ENCODE assay signal across 10 cellular contexts in genomic region chr1:183159960-183160359, GRCh38. TPM values are rescaled to one million over a fixed set of nuclear protein-coding genes. Genes with fewer than 3 reads are reported as not detected.
DNase-seq lines count a peak whose midpoint lies in the region; ATAC-seq and TF ChIP-seq lines count a peak whose summit lies in the region.
"Had no signal": no experiment of that assay in that cellular context is flagged by ENCODE, and none has a peak within 500 bp of the region (broad histone marks: within the 10 kb centered on the region; RNA-seq: fewer than 3 reads in every experiment).

No MANE protein-coding gene starts in this region.

- intact Hi-C loops in PC-9 (cut with micrococcal nuclease; ENCODE audit: unreplicated experiment): loop anchor here (1.0 to 5.0 kb wide), 5 partner anchors 20 to 978 kb away; partner anchors contain the start of genes LAMC1 and LAMC2
- intact Hi-C loops in tibial artery (cut with DNase I; ENCODE audit: low total_unique reads): no loop called here

- peak; percentile 91 for DNase-seq in HFFc6
- peak; percentile 97 to 99 for DNase-seq in PC-9
- DNase-seq in hepatocyte (ENCODE audit: low spot score): peak; percentile 89
- DNase-seq in suprapubic skin (ENCODE audit: low spot score in 2 of 2): peak in 1 of 2 donors; percentile 78
- no peak for DNase-seq in NCI-H1694 treated with DMSO at 0.1 percent for 48 hours (lab: John Stamatoyannopoulos, UW)
- DNase-seq in tibial artery: no peak
- DNase-seq: nephron progenitor cell had no signal

- BruUV-seq in PC-9 (replicated peaks; lab: Mats Ljungman, UMichigan): no TSS peak

- peaks cover 10% of the 10 kb centered on the region for H3K4me1 Mint-ChIP-seq in HFFc6 (ENCODE audit: low read depth)

- H3K9me3 ChIP-seq in PC-9 (ENCODE audit: insufficient read depth, low read depth) (peaks cover 8% of the 10 kb centered on the region; the same call in 1 of the 2 replicates), hepatocyte (ENCODE audit: low read depth) (no peaks in the 10 kb centered on the region), suprapubic skin (no peaks in the 10 kb centered on the region), tibial artery (no peaks in the 10 kb centered on the region)

- H4K20me1 ChIP-seq in PC-9 (ENCODE audit: insufficient read depth) (no peaks in the 10 kb centered on the region), hepatocyte (ENCODE audit: insufficient read depth, poor library complexity, severe bottlenecking) (no peaks in the 10 kb centered on the region)

- H3K27ac Mint-ChIP-seq in HFFc6: peak overlapping the region; percentile 70
- H3K27ac Mint-ChIP-seq: activated T-helper 2 cell treated with anti-CD3 and anti-CD28 coated beads, Interferon-gamma antibody, Interleukin-2, Interleukin-4, amounts not matched to agents 10 μg/mL and 5 μg/mL and 100 μg/mL, durations not matched to agents 14 hours and 24 hours and 36 hours; nephron progenitor cell had no signal

- H3K9me3 Mint-ChIP-seq in HFFc6: no peaks in the 10 kb centered on the region
- H3K9me3 Mint-ChIP-seq: activated T-helper 2 cell treated with anti-CD3 and anti-CD28 coated beads, Interferon-gamma antibody, Interleukin-2, Interleukin-4, amounts not matched to agents 10 μg/mL and 5 μg/mL and 100 μg/mL, durations not matched to agents 14 hours and 24 hours and 36 hours; nephron progenitor cell had no signal

- no peaks in the 10 kb centered on the region for H3K79me2 ChIP-seq in PC-9 (ENCODE audit: low read depth)
- no peaks in the 10 kb centered on the region for H3K79me2 ChIP-seq in hepatocyte

- H3K9me2 ChIP-seq in PC-9 (ENCODE audit: insufficient read depth): no peaks in the 10 kb centered on the region
- H3K9me2 ChIP-seq in hepatocyte (replicated peaks; ENCODE audit: insufficient read depth): no peaks in the 10 kb centered on the region

- POLR2A ChIA-PET in PC-9 (lab: Charles Lee; ENCODE audit: unreplicated experiment): interaction anchor here (0.6 to 0.8 kb wide), 2 partner anchors 18 to 25 kb away, joined by 5 to 10 read pairs; no protein-coding TSS in a partner anchor

- TF ChIP-seq CTCF in HFFc6 (IDR thresholded peaks at IDR 0.05): no peak
- TF ChIP-seq CTCF in PC-9 (conservative IDR thresholded peaks at IDR 0.05): no peak
- no peak for TF ChIP-seq CTCF in hepatocyte (IDR thresholded peaks at IDR 0.05; ENCODE audit: poor library complexity)
- no peak for TF ChIP-seq CTCF in suprapubic skin (IDR thresholded peaks at IDR 0.05)
- TF ChIP-seq CTCF in tibial artery (IDR thresholded peaks at IDR 0.05): no peak

- no peak for TF ChIP-seq POLR2A in suprapubic skin (IDR thresholded peaks at IDR 0.05)

- H3K36me3 ChIP-seq in PC-9 (ENCODE audit: low read depth) (no peaks in the 10 kb centered on the region), hepatocyte (replicated peaks; ENCODE audit: insufficient read depth, low read depth) (no peaks in the 10 kb centered on the region), suprapubic skin (no peaks in the 10 kb centered on the region), tibial artery (no peaks in the 10 kb centered on the region)

- H3K4me3 Mint-ChIP-seq in HFFc6: peak overlapping the region; percentile 64
- H3K4me3 Mint-ChIP-seq: nephron progenitor cell had no signal

- H3F3A ChIP-seq in PC-9 (ENCODE audit: insufficient read depth, low read depth): peaks cover 53% of the 10 kb centered on the region

- WGBS in hepatocyte (ENCODE audit: low lambda C conversion rate, missing lambda C conversion rate): 64% methylated on average over 9 of the region's 9 CpGs
- 61% methylated on average over 9 of the region's 9 CpGs for WGBS in suprapubic skin

- no peaks in the 10 kb centered on the region for H3K27me3 ChIP-seq in PC-9 (ENCODE audit: insufficient read depth, low read depth)
- H3K27me3 ChIP-seq in hepatocyte: no peaks in the 10 kb centered on the region
- H3K27me3 ChIP-seq in suprapubic skin: no peaks in the 10 kb centered on the region
- H3K27me3 ChIP-seq in tibial artery: no peaks in the 10 kb centered on the region

- peak overlapping the region; percentile 91 for H3K27ac ChIP-seq in PC-9
- peak overlapping the region; percentile 75 for H3K27ac ChIP-seq in hepatocyte
- peak overlapping the region; percentile 5 for H3K27ac ChIP-seq in suprapubic skin
- H3K27ac ChIP-seq in tibial artery: no peak overlapping the region

- no peak for ATAC-seq in GM19395 (IDR thresholded peaks at IDR 0.05; ENCODE audit: unreplicated experiment)
- ATAC-seq in GM19467 (IDR thresholded peaks at IDR 0.05; ENCODE audit: unreplicated experiment): no peak

- H3K4me3 ChIP-seq in PC-9: peak overlapping the region; percentile 30; the same call in 1 of the 2 replicates
- no peak overlapping the region for H3K4me3 ChIP-seq in hepatocyte
- no peak overlapping the region for H3K4me3 ChIP-seq in suprapubic skin
- no peak overlapping the region for H3K4me3 ChIP-seq in tibial artery

- no peak for TF ChIP-seq EP300 in suprapubic skin (IDR thresholded peaks at IDR 0.05)

- peak overlapping the region; percentile 61 for H3K4me2 ChIP-seq in PC-9
- H3K4me2 ChIP-seq in hepatocyte: no peak overlapping the region

- CTCF ChIA-PET in PC-9 (lab: Charles Lee): interaction anchor here (0.7 kb wide), 1 partner anchor 198 kb away, joined by 3 read pairs; no protein-coding TSS in a partner anchor

- no peaks in the 10 kb centered on the region for H3K27me3 Mint-ChIP-seq in HFFc6 (ENCODE audit: insufficient read depth)

- H3K4me1 ChIP-seq in PC-9 (replicated peaks; ENCODE audit: insufficient read depth): peaks cover 64% of the 10 kb centered on the region
- H3K4me1 ChIP-seq in hepatocyte (ENCODE audit: insufficient read depth): peaks cover 6% of the 10 kb centered on the region
- peaks cover 12% of the 10 kb centered on the region for H3K4me1 ChIP-seq in suprapubic skin
- H3K4me1 ChIP-seq in tibial artery: peaks cover 0 to 6% (median 2%) of the 10 kb centered on the region in 4 donors

- no peaks in the 10 kb centered on the region for H3K36me3 Mint-ChIP-seq in HFFc6 (ENCODE audit: low read depth)

- H2AFZ ChIP-seq in PC-9: 0 out of 2 replicates have a peak overlapping the region, but pooled peaks have one; percentile 62
- H2AFZ ChIP-seq in hepatocyte: no peak overlapping the region

RNA-seq across cellular contexts. Expression of gene LAMC2, which starts 26.1 kb away (rescaled TPM):
- 1 to 10 TPM; 1.5 to 2.3 (median 1.7) TPM for total RNA-seq in HFFc6 (2021; fragmentation: NEBNext Ultra II Directional; extraction: Animal tissue kit (Norgen Biotek cat#: 25700))
- 105 and 109 TPM in 2 replicates for total RNA-seq in PC-9 (2021)
- total RNA-seq in hepatocyte: 73.5 and 76.3 TPM in 2 replicates
- polyA plus RNA-seq in hepatocyte: 32.9 and 45.3 TPM in 2 replicates
- 10 to 100 TPM; 24.2 to 46.5 (median 35.5) TPM for total RNA-seq in suprapubic skin
- total RNA-seq: activated T-helper 2 cell treated with anti-CD3 and anti-CD28 coated beads, Interferon-gamma antibody, Interleukin-2, Interleukin-4, amounts not matched to agents 10 μg/mL and 5 μg/mL and 100 μg/mL, durations not matched to agents 14 hours and 24 hours and 36 hours had no signal

Comparison
In these comparisons a context has a peak if more than half of its experiments do, and no peak if none do; other contexts are left out.
1. DNase-seq: peak in HFFc6 (single experiment), PC-9 (2 of 2) and hepatocyte (single experiment); none in NCI-H1694 treated with DMSO at 0.1 percent for 48 hours (single experiment) and tibial artery (0 of 2).
2. H3K27ac ChIP-seq: peak in PC-9 (single experiment), hepatocyte (single experiment) and suprapubic skin (single experiment); none in tibial artery (0 of 2).
3. RNA of gene LAMC2, which starts 26.1 kb away (total RNA-seq): 105 to 109 TPM in PC-9, 73.5 to 76.3 TPM in hepatocyte and 24.2 to 46.5 TPM in suprapubic skin; 1.5 to 2.3 TPM in HFFc6; every median in the first group is over 4 times any median in the second.